ENCODE assay signal across 8 cellular contexts in the genomic region with DNA sequence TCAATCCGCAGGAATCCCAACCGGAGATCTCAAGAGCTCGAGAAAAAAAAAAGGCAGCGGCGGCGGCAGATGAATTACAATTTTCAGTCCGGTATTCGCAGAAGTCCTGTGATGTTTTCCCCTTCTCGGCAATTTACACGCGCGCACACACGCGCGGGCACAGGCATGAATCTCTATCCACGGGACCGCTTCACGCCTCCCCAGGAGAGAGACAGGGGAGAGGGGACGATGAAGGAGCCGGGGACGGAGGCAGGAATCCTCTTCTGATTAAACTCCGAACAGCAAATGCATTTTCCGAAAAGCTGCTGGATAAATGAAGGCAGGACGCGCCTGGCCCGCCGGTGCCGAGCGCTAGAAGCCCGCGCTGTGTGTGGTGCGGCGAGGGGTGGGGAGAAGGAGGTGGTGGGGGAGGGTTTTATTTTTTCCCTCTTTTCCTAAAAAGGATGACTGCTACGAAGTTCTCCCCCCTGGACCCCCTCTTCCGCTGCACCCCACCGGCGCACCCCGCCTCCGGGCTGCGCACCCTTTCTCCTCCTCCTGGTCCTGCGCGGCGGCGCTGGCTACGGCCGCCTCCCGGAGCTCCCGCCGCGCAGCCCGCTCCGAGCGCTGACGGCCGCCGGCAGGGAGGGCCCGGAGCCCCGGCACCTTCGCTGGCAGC. TPM values are rescaled to one million over a fixed set of nuclear protein-coding genes. Genes with fewer than 3 reads are reported as not detected.
DNase-seq lines count a peak whose midpoint lies in the region; ATAC-seq, FAIRE-seq and TF ChIP-seq lines count a peak whose summit lies in the region.

A gene (minus strand): TSS at position 387 of the 658 bp plus-strand sequence.

- H3K36me3 Mint-ChIP-seq in activated T-helper 17 cell treated with anti-CD3 and anti-CD28 coated beads, Interleukin-2, amount 50 U/mL, for 72 hours (ENCODE audit: low read depth) = peaks cover 51% of the 10 kb centered on the region
- peaks cover 3% of the 10 kb centered on the region for H3K36me3 Mint-ChIP-seq in neural crest cell (ENCODE audit: low read depth)

- DNase-seq in NCI-H82 (lab: John Stamatoyannopoulos, UW) = peak; percentile 50
- no peak for DNase-seq in NCI-H82 treated with DMSO at 0.1 percent for 48 hours (lab: John Stamatoyannopoulos, UW; ENCODE audit: unreplicated experiment)
- peak; percentile 22 for DNase-seq in NCI-H1694 (lab: John Stamatoyannopoulos, UW)
- DNase-seq in frontal cortex (ENCODE audit: low spot score in 2 of 2) = peak in 1 of 2 donors; percentile 66
- DNase-seq in neural crest cell (ENCODE audit: low read depth, low spot score) = peak; percentile 38
- no peak for DNase-seq in NCI-H524 treated with DMSO at 0.1 percent for 48 hours (lab: John Stamatoyannopoulos, UW)

- H3K4me1 Mint-ChIP-seq in activated T-helper 17 cell treated with anti-CD3 and anti-CD28 coated beads, Interleukin-2, amount 50 U/mL, for 72 hours = peaks cover 23% of the 10 kb centered on the region
- peaks cover 52% of the 10 kb centered on the region for H3K4me1 Mint-ChIP-seq in neural crest cell

- no peak for FAIRE-seq in frontal cortex (lab: Jason Lieb, UNC)

- no peak for TF ChIP-seq CTCF in neural crest cell (conservative IDR thresholded peaks at IDR 0.05)

- peak within 1 kb of the TSS; percentile 93 for H3K27ac Mint-ChIP-seq in activated T-helper 17 cell treated with anti-CD3 and anti-CD28 coated beads, Interleukin-2, amount 50 U/mL, for 72 hours
- H3K27ac Mint-ChIP-seq in neural crest cell (ENCODE audit: unreplicated experiment) = peak within 1 kb of the TSS; percentile 97

- H3K27me3 Mint-ChIP-seq in activated T-helper 17 cell treated with anti-CD3 and anti-CD28 coated beads, Interleukin-2, amount 50 U/mL, for 72 hours = no peaks in the 10 kb centered on the region
- H3K27me3 Mint-ChIP-seq in neural crest cell (ENCODE audit: low read depth) = peaks cover 17% of the 10 kb centered on the region

- H3K4me3 Mint-ChIP-seq in activated T-helper 17 cell treated with anti-CD3 and anti-CD28 coated beads, Interleukin-2, amount 50 U/mL, for 72 hours = peak within 1 kb of the TSS; percentile 92
- H3K4me3 Mint-ChIP-seq in neural crest cell = peak within 1 kb of the TSS; percentile 93

- ATAC-seq in HG02610 (IDR thresholded peaks at IDR 0.05; ENCODE audit: unreplicated experiment) = peak; percentile 13
- peak; percentile 18 for ATAC-seq in activated T-helper 17 cell treated with anti-CD3 and anti-CD28 coated beads, Interleukin-2, amount 50 U/mL, for 72 hours (replicated peaks)

- no peaks in the 10 kb centered on the region for H3K9me3 Mint-ChIP-seq in activated T-helper 17 cell treated with anti-CD3 and anti-CD28 coated beads, Interleukin-2, amount 50 U/mL, for 72 hours
- no peaks in the 10 kb centered on the region for H3K9me3 Mint-ChIP-seq in neural crest cell

RNA-seq across cellular contexts. Expression of the gene that starts here (rescaled TPM):
- total RNA-seq in activated T-helper 17 cell treated with anti-CD3 and anti-CD28 coated beads, Interleukin-2, amount 50 U/mL, for 72 hours = 100 to 1,000 TPM in 1 of 2 donors, 10 to 100 TPM in 1; 95.4 to 269 TPM
- total RNA-seq in frontal cortex (17.9 TPM), neural crest cell (14.1 and 15.1 TPM in 2 replicates)

Comparison
In these comparisons a context has a peak if more than half of its experiments do, and no peak if none do; other contexts are left out.
1. DNase-seq: peak in NCI-H82 (single experiment), NCI-H1694 (single experiment) and neural crest cell (single experiment); none in NCI-H82 treated with DMSO at 0.1 percent for 48 hours (single experiment) and NCI-H524 treated with DMSO at 0.1 percent for 48 hours (single experiment).